In the genomic region with DNA sequence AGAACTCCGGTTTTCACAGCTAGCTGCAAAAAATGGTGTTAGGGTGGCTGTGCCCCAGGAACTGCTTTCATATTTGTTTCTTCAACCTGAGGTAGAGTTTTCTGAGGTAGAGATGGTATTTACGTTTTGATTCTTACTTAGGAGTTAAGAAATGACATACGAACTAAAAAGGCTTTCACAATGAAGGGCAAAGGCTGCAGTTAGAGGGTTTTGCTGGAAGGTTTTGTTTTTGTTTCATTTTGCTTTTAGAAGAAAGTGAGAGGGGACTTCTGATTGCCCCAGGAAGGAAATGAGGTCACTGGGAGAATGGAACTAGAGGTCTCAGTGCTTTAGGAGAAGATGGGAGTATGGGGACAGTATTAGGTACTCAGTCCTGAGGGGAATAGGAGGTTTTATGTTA, we compare ENCODE assay signal across 13 cellular contexts. TPM values are rescaled to one million over a fixed set of nuclear protein-coding genes. Genes with fewer than 3 reads are reported as not detected.
A peak's percentile ranks its signal among the peaks of the same experiment; 100 is the strongest.
DNase-seq lines count a peak whose midpoint lies in the region; ATAC-seq and TF ChIP-seq lines count a peak whose summit lies in the region.
"Had no signal": no experiment of that assay in that cellular context is flagged by ENCODE, and none has a peak within 500 bp of the region (broad histone marks: within the 10 kb centered on the region; RNA-seq: fewer than 3 reads in every experiment).

No MANE protein-coding gene starts in this region.

- H3K27me3 Mint-ChIP-seq in activated T-cell treated with anti-CD3 and anti-CD28 coated beads, Interleukin-2, amount 50 U/mL, for 72 hours (ENCODE audit: low read depth), result no peaks in the 10 kb centered on the region
- no peaks in the 10 kb centered on the region for H3K27me3 Mint-ChIP-seq in activated CD4-positive, alpha-beta memory T cell treated with anti-CD3 and anti-CD28 coated beads, Interleukin-2, amount 10 ng/mL, durations not matched to agents 7 days and 5 days
- H3K27me3 Mint-ChIP-seq: naive thymus-derived CD8-positive, alpha-beta T cell had no signal

- H3K36me3 Mint-ChIP-seq in activated T-cell treated with anti-CD3 and anti-CD28 coated beads, Interleukin-2, amount 50 U/mL, for 72 hours (ENCODE audit: insufficient read depth in 2 of 2), result peaks cover 7 to 47% of the 10 kb centered on the region in 2 donors
- H3K36me3 Mint-ChIP-seq in activated CD4-positive, alpha-beta memory T cell treated with anti-CD3 and anti-CD28 coated beads, Interleukin-2, amount 10 ng/mL, durations not matched to agents 7 days and 5 days (ENCODE audit: low read depth), result peaks cover 66% of the 10 kb centered on the region
- H3K36me3 Mint-ChIP-seq: naive thymus-derived CD8-positive, alpha-beta T cell had no signal

- H3K9me3 Mint-ChIP-seq in activated T-cell treated with anti-CD3 and anti-CD28 coated beads, Interleukin-2, amount 50 U/mL, for 72 hours, result no peaks in the 10 kb centered on the region
- H3K9me3 Mint-ChIP-seq in activated CD4-positive, alpha-beta memory T cell treated with anti-CD3 and anti-CD28 coated beads, Interleukin-2, amount 10 ng/mL, durations not matched to agents 7 days and 5 days, result no peaks in the 10 kb centered on the region
- H3K9me3 Mint-ChIP-seq: naive thymus-derived CD8-positive, alpha-beta T cell had no signal

- H3K56ac ChIP-seq in mesendoderm (ENCODE audit: low read length), result no peak overlapping the region

- no peaks in the 10 kb centered on the region for H3K79me2 ChIP-seq in mesendoderm (ENCODE audit: control insufficient read depth, insufficient read depth, low read length)

- H2BK5ac ChIP-seq in mesendoderm (ENCODE audit: low read length), result no peak overlapping the region

- H3K9ac ChIP-seq in mesendoderm (ENCODE audit: low read length), result no peak overlapping the region

- H3K27ac Mint-ChIP-seq in activated T-cell treated with anti-CD3 and anti-CD28 coated beads, Interleukin-2, amount 50 U/mL, for 72 hours, result peak overlapping the region; percentile 32
- H3K27ac Mint-ChIP-seq in activated CD4-positive, alpha-beta memory T cell treated with anti-CD3 and anti-CD28 coated beads, Interleukin-2, amount 10 ng/mL, durations not matched to agents 7 days and 5 days, result peak overlapping the region; percentile 49

- H3K4me2 ChIP-seq in mesendoderm (ENCODE audit: low read length), result no peak overlapping the region

- no peak overlapping the region for H4K8ac ChIP-seq in mesendoderm (ENCODE audit: low read depth, low read length)

- H3K27me3 ChIP-seq in mesendoderm (ENCODE audit: insufficient read depth, low read length, poor library complexity), result no peaks in the 10 kb centered on the region
- H3K27me3 ChIP-seq: uterus had no signal

- DNase-seq in activated T-cell treated with anti-CD3 and anti-CD28 coated beads, Interleukin-2, amount 50 U/mL, for 72 hours, result no peak
- no peak for DNase-seq in activated T-cell treated with anti-CD3 and anti-CD28 coated beads for 4 hours
- peak; percentile 30 for DNase-seq in GM20000 (ENCODE audit: low spot score)
- no peak for DNase-seq in activated CD4-positive, alpha-beta memory T cell treated with anti-CD3 and anti-CD28 coated beads, Interleukin-2, amount 10 ng/mL, durations not matched to agents 7 days and 5 days
- peak; percentile 5 for DNase-seq in fibroblast of pulmonary artery (ENCODE audit: low read depth)
- no peak for DNase-seq in COLO829 (ENCODE audit: low spot score)
- DNase-seq in mesendoderm, result no peak
- DNase-seq: activated CD4-positive, alpha-beta T cell treated with anti-CD3 and anti-CD28 coated beads for 48 hours; naive thymus-derived CD8-positive, alpha-beta T cell; Right ventricle myocardium superior; stimulated activated naive CD4-positive, alpha-beta T cell treated with Interleukin-2 at 50 U/mL for 16 hours; uterus had no signal

- peaks cover 2% of the 10 kb centered on the region for H3K4me1 ChIP-seq in mesendoderm (ENCODE audit: control insufficient read depth, low read depth, low read length)
- H3K4me1 ChIP-seq: uterus had no signal

- TF ChIP-seq CTCF in GM20000 (IDR thresholded peaks at IDR 0.05; ENCODE audit: extremely low read depth, missing control alignments) (no peak), fibroblast of pulmonary artery (IDR thresholded peaks at IDR 0.05; ENCODE audit: low read length, missing control alignments) (no peak)

- ATAC-seq in activated T-cell treated with anti-CD3 and anti-CD28 coated beads, Interleukin-2, amount 50 U/mL, for 72 hours (replicated peaks in 1 of 2), result peak; percentile 47 to 65
- no peak for ATAC-seq in HG03280 (IDR thresholded peaks at IDR 0.05; ENCODE audit: unreplicated experiment)
- ATAC-seq: naive thymus-derived CD8-positive, alpha-beta T cell had no signal

- H3K18ac ChIP-seq in mesendoderm (ENCODE audit: low read length), result no peak overlapping the region

- POLR2A ChIA-PET in activated CD4-positive, alpha-beta memory T cell treated with anti-CD3 and anti-CD28 coated beads, Interleukin-2, amount 10 ng/mL, durations not matched to agents 7 days and 5 days (lab: Charles Lee), result interaction anchor here (1.5 to 2.0 kb wide), 2 partner anchors 12 to 14 kb away, joined by 7 to 10 read pairs; no protein-coding TSS in a partner anchor

- peaks cover 38% of the 10 kb centered on the region for H3K4me1 Mint-ChIP-seq in activated T-cell treated with anti-CD3 and anti-CD28 coated beads, Interleukin-2, amount 50 U/mL, for 72 hours (ENCODE audit: low read depth)
- peaks cover 20% of the 10 kb centered on the region for H3K4me1 Mint-ChIP-seq in activated CD4-positive, alpha-beta memory T cell treated with anti-CD3 and anti-CD28 coated beads, Interleukin-2, amount 10 ng/mL, durations not matched to agents 7 days and 5 days

- H3K23ac ChIP-seq in mesendoderm (ENCODE audit: low read length), result no peak overlapping the region

- no CpG with 5 or more reads among the region's 3 CpGs for WGBS in mesendoderm (ENCODE audit: extremely low coverage, insufficient coverage, low lambda C conversion rate)

- H2BK15ac ChIP-seq in mesendoderm (replicated peaks; ENCODE audit: low read depth), result no peak overlapping the region

- H3K4me3 ChIP-seq in fibroblast of pulmonary artery (replicated peaks; ENCODE audit: low read depth, low read length) (no peak overlapping the region), mesendoderm (ENCODE audit: low read length) (no peak overlapping the region)
- H3K4me3 ChIP-seq: uterus had no signal

- H3K27ac ChIP-seq in mesendoderm (ENCODE audit: low read depth, low read length), result no peak overlapping the region
- H3K27ac ChIP-seq: uterus had no signal

- H3K36me3 ChIP-seq in mesendoderm (ENCODE audit: control insufficient read depth, insufficient read depth, low read length), result peaks cover 7% of the 10 kb centered on the region
- H3K36me3 ChIP-seq: uterus had no signal

- H3K4ac ChIP-seq in mesendoderm (ENCODE audit: low read depth, low read length), result no peak overlapping the region

- peak overlapping the region in 1 of 2 donors; percentile 16 for H3K4me3 Mint-ChIP-seq in activated T-cell treated with anti-CD3 and anti-CD28 coated beads, Interleukin-2, amount 50 U/mL, for 72 hours
- no peak overlapping the region for H3K4me3 Mint-ChIP-seq in activated CD4-positive, alpha-beta memory T cell treated with anti-CD3 and anti-CD28 coated beads, Interleukin-2, amount 10 ng/mL, durations not matched to agents 7 days and 5 days

- CTCF ChIA-PET in activated CD4-positive, alpha-beta memory T cell treated with anti-CD3 and anti-CD28 coated beads, Interleukin-2, amount 10 ng/mL, durations not matched to agents 7 days and 5 days (lab: Charles Lee), result interaction anchor here (0.8 kb wide), 1 partner anchor 32 kb away, joined by 3 read pairs; no protein-coding TSS in a partner anchor

- H2BK120ac ChIP-seq in mesendoderm (ENCODE audit: low read depth, low read length), result no peak overlapping the region

- peaks cover 2% of the 10 kb centered on the region for H3K79me1 ChIP-seq in mesendoderm (ENCODE audit: low read length)

- no peak overlapping the region for H4K5ac ChIP-seq in mesendoderm (ENCODE audit: low read length)

- no peak overlapping the region for H2AK5ac ChIP-seq in mesendoderm (ENCODE audit: low read length)

RNA-seq across cellular contexts. Expression of gene CDCA7, which starts 15.5 kb away (rescaled TPM):
- total RNA-seq in activated T-cell treated with anti-CD3 and anti-CD28 coated beads, Interleukin-2, amount 50 U/mL, for 72 hours, result 10 to 100 TPM; 72.8 to 87.2 TPM
- total RNA-seq in activated CD4-positive, alpha-beta memory T cell treated with anti-CD3 and anti-CD28 coated beads, Interleukin-2, amount 10 ng/mL, durations not matched to agents 7 days and 5 days, result 10 to 100 TPM; 65.2 to 66.6 TPM
- 72.4 TPM for polyA plus RNA-seq in mesendoderm (2013, experiment 1 of 2)
- polyA plus RNA-seq in mesendoderm (2013, experiment 2 of 2), result 70.6 TPM

Comparison
In these comparisons a context has a peak if more than half of its experiments do, and no peak if none do; other contexts are left out.
1. DNase-seq: peak in GM20000 (single experiment) and fibroblast of pulmonary artery (single experiment); none in activated T-cell treated with anti-CD3 and anti-CD28 coated beads, Interleukin-2, amount 50 U/mL, for 72 hours (0 of 2), activated T-cell treated with anti-CD3 and anti-CD28 coated beads for 4 hours (single experiment), activated CD4-positive, alpha-beta memory T cell treated with anti-CD3 and anti-CD28 coated beads, Interleukin-2, amount 10 ng/mL, durations not matched to agents 7 days and 5 days (single experiment), COLO829 (single experiment) and mesendoderm (single experiment).